Comparison of ENCODE assay signal across 8 cellular contexts in the genomic region with DNA sequence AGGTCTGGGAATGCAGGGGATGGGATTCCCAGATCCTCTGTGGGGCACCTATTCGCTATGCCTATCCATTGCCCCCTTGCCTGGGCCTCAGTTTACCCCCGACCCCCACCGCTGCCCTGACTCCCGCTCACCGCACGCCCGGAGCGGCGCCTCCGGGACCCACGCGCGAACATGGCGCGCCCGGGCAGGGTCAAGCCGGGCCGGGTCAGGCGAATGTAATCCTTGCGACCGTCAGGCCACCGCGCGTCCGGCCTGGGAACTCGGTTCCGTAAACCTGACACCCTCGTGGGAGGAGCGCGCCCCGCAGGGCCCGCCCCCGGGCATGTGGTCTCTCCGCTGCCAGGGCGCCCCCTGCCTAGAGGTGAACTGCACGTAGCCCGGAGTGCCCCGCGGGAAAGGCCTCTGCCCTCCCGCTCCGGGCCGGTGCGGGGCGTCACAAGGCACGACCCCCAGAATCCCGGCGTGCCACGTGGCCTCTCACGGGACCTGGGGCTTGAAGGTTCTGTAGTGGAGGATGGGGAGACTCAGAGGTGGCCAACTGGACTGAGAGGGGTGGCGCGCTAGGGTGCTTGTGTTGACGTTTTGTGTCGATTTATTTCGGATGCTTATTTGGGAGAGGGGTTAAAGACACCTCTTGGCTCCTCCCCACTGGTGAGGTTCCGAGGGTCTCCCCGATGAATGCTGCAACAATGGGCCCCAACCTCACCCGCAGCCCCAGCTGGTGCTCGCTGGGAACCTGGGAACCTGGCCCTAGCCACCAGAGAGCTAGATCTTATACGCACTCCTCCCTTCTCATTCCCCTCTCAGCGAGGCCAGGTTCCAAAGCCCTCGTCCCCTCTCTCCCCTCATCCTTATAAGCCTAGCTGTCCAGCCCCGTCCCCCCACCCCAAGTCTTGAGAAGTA. TPM values are rescaled to one million over a fixed set of nuclear protein-coding genes. Genes with fewer than 3 reads are reported as not detected.
DNase-seq lines count a peak whose midpoint lies in the region; ATAC-seq and TF ChIP-seq lines count a peak whose summit lies in the region.

A gene with protein sequence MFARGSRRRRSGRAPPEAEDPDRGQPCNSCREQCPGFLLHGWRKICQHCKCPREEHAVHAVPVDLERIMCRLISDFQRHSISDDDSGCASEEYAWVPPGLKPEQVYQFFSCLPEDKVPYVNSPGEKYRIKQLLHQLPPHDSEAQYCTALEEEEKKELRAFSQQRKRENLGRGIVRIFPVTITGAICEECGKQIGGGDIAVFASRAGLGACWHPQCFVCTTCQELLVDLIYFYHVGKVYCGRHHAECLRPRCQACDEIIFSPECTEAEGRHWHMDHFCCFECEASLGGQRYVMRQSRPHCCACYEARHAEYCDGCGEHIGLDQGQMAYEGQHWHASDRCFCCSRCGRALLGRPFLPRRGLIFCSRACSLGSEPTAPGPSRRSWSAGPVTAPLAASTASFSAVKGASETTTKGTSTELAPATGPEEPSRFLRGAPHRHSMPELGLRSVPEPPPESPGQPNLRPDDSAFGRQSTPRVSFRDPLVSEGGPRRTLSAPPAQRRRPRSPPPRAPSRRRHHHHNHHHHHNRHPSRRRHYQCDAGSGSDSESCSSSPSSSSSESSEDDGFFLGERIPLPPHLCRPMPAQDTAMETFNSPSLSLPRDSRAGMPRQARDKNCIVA (minus strand): TSS at position 249 of the 903 bp plus-strand sequence. CDS start 76 bp downstream, at position 173.

- peak in 11 of 12 donors; percentile 11 to 59 (median 40) for TF ChIP-seq CTCF in heart left ventricle (IDR thresholded peaks at IDR 0.05)

- H3K27ac Mint-ChIP-seq in activated naive CD8-positive, alpha-beta T cell = peak within 1 kb of the TSS; percentile 61

- H3K4me1 Mint-ChIP-seq in activated naive CD8-positive, alpha-beta T cell (ENCODE audit: low read depth) = peaks cover 12% of the 10 kb centered on the region

- H3K9ac ChIP-seq in rectal smooth muscle tissue (ENCODE audit: low read length) = peak within 1 kb of the TSS; percentile 38

- intact Hi-C loops in heart left ventricle (cut with DNase I) = loop anchor here in 1 of 10 donors (2.0 kb wide), 1 partner anchor 20 kb away; no protein-coding TSS in a partner anchor

- DNase-seq in SKM-1 treated with dmso at 0.1 percent for 144 hours (lab: John Stamatoyannopoulos, UW; ENCODE audit: unreplicated experiment) (peak; percentile 55), SKM-1 (lab: John Stamatoyannopoulos, UW; ENCODE audit: unreplicated experiment) (no peak), SJSA1 (ENCODE audit: low read depth in 1 of 2, low spot score in 2 of 2) (peak; percentile 55 to 78), heart left ventricle (peak; percentile 86 to 91 (median 87))
- peak; percentile 55 for DNase-seq in Jurkat, Clone E6-1 (ENCODE audit: low read depth, low spot score)

- whole genome bisulfite sequencing in heart left ventricle, 4 donors = 11 to 60% (median 28%) methylated on average over 42 to 62 of the region's 62 CpGs

- H3K9me3 Mint-ChIP-seq in activated naive CD8-positive, alpha-beta T cell (ENCODE audit: low read depth) = no peaks in the 10 kb centered on the region

- H3K9me3 ChIP-seq in SJSA1 (replicated peaks) = no peaks in the 10 kb centered on the region
- H3K9me3 ChIP-seq in heart left ventricle = no peaks in the 10 kb centered on the region

- peak in 3 of 4 donors; percentile 37 to 57 (median 55) for ATAC-seq in heart left ventricle
- ATAC-seq in HG02938 (IDR thresholded peaks at IDR 0.05; ENCODE audit: unreplicated experiment) = no peak

- H3K4me3 Mint-ChIP-seq in activated naive CD8-positive, alpha-beta T cell = peak within 1 kb of the TSS; percentile 87

- H3K4me3 ChIP-seq in Jurkat, Clone E6-1 (ENCODE audit: low read length) = peak within 1 kb of the TSS; percentile 69
- H3K4me3 ChIP-seq in SJSA1 = peak within 1 kb of the TSS; percentile 55
- peak within 1 kb of the TSS; percentile 10 to 84 (median 59) for H3K4me3 ChIP-seq in heart left ventricle
- H3K4me3 ChIP-seq in rectal smooth muscle tissue (ENCODE audit: low read length) = peak within 1 kb of the TSS; percentile 59

- H3K27me3 Mint-ChIP-seq in activated naive CD8-positive, alpha-beta T cell = no peaks in the 10 kb centered on the region

- TF ChIP-seq POLR2A in heart left ventricle (IDR thresholded peaks at IDR 0.05) = peak in 1 of 2 donors; percentile 68

- H3K27me3 ChIP-seq in SJSA1 (replicated peaks) (no peaks in the 10 kb centered on the region), heart left ventricle (no peaks in the 10 kb centered on the region), rectal smooth muscle tissue (ENCODE audit: control insufficient read depth, insufficient read depth, low read length) (no peaks in the 10 kb centered on the region)

- no peaks in the 10 kb centered on the region for H3K36me3 Mint-ChIP-seq in activated naive CD8-positive, alpha-beta T cell

- peaks cover 19% of the 10 kb centered on the region for H3K4me1 ChIP-seq in SJSA1 (replicated peaks)
- peaks cover 0 to 19% (median 4%) of the 10 kb centered on the region in 12 donors for H3K4me1 ChIP-seq in heart left ventricle
- H3K4me1 ChIP-seq in rectal smooth muscle tissue (ENCODE audit: control insufficient read depth, insufficient read depth, low read length) = no peaks in the 10 kb centered on the region

- H3K27ac ChIP-seq in SJSA1 (no peak within 1 kb of the TSS), heart left ventricle (peak within 1 kb of the TSS; percentile 61 to 89 (median 83)), rectal smooth muscle tissue (ENCODE audit: low read depth, low read length) (peak within 1 kb of the TSS; percentile 78)

- H3K36me3 ChIP-seq in SJSA1 (peaks cover 6% of the 10 kb centered on the region), heart left ventricle (peaks cover 0 to 18% (median 7%) of the 10 kb centered on the region in 9 donors), rectal smooth muscle tissue (ENCODE audit: control insufficient read depth, insufficient read depth, low read length) (peaks cover 4% of the 10 kb centered on the region)

RNA-seq across cellular contexts. Expression of the gene that starts here (rescaled TPM):
- polyA plus RNA-seq in Jurkat, Clone E6-1 (2012; ENCODE audit: insufficient read depth, insufficient read length) = 8.5 TPM
- total RNA-seq in SJSA1 (2014; rRNA removed; shearing (Covaris generic)) = 2.4 and 3.6 TPM in 2 replicates
- 10 to 100 TPM in 2 of 9 donors, 1 to 10 TPM in 7; 6.6 to 12.7 (median 9.3) TPM for total RNA-seq in heart left ventricle
- polyA plus RNA-seq in heart left ventricle = 10 to 100 TPM in 1 of 2 donors, 1 to 10 TPM in 1; 6.5 to 13.2 TPM
